In the genomic region with DNA sequence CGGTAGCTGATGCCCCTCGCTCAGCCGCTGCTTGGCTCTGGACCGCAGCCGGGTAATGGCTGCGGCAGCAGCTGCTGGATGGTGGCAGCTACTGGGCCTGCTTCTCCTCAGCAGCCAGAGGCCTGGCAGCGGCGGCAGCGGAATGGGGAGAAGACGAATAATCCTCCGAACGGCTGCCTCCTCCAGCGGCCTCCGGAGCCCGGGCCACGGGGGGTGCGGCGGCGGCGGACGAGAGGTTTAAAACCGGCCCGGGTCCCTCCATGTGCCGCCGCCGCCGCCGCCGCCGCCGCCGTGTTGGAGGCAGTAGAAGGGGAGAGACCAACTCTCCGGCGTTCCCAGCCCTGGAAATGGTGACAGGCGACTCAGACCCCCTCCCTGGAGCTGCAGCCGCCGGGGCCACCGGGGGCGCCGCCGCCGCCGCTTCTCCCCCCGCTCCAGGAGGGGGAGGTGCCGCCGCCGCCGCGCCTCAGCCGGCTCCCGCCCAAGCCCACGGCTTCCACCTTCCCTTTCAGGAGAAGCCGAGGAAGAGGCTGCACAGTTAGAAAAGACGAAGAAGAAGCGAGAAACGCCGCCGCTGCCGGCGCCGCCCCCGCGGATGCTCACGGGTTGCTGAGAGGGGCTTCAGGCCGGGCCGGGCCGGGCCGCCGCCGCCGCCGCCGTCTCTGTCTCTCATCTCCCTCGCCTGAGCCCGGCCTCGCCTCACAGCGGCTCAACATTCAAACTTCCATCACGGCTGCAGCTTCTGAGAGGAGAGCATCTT, we compare ENCODE assay signal across 8 cellular contexts.
A peak's percentile ranks its signal among the peaks of the same experiment; 100 is the strongest.
DNase-seq lines count a peak whose midpoint lies in the region; ATAC-seq and TF ChIP-seq lines count a peak whose summit lies in the region.

No MANE protein-coding gene starts in this region.

- H3K36me3 ChIP-seq in cardiac muscle cell, result no peaks in the 10 kb centered on the region

- H3K27ac ChIP-seq in cardiac muscle cell, result peak overlapping the region; percentile 77

- H3K4me1 Mint-ChIP-seq in osteocyte (ENCODE audit: unreplicated experiment), result peaks cover 11% of the 10 kb centered on the region

- peaks cover 45% of the 10 kb centered on the region for H3K27me3 Mint-ChIP-seq in osteocyte (ENCODE audit: unreplicated experiment)

- peaks cover 6% of the 10 kb centered on the region for H3K4me1 ChIP-seq in cardiac muscle cell (ENCODE audit: low read depth)

- peak overlapping the region; percentile 87 for H3K4me3 Mint-ChIP-seq in osteocyte (ENCODE audit: unreplicated experiment)

- H3K27ac Mint-ChIP-seq in osteocyte (ENCODE audit: unreplicated experiment), result peak overlapping the region; percentile 88

- no peaks in the 10 kb centered on the region for H3K27me3 ChIP-seq in cardiac muscle cell

- no peak for ATAC-seq in HG03025 (IDR thresholded peaks at IDR 0.05; ENCODE audit: low FRiP score, unreplicated experiment)

- H3K9me3 Mint-ChIP-seq in osteocyte (ENCODE audit: unreplicated experiment), result no peaks in the 10 kb centered on the region

- no peaks in the 10 kb centered on the region for H3K36me3 Mint-ChIP-seq in osteocyte (ENCODE audit: unreplicated experiment)

- DNase-seq in stimulated activated CD4-positive, alpha-beta T cell treated with anti-CD3 and anti-CD28 coated beads, Interleukin-12 subunit alpha, Interleukin-12 subunit beta, amount 100 ng/mL, for 4 hours, result peak; percentile 18
- no peak for DNase-seq in stimulated activated CD4-positive, alpha-beta T cell treated with anti-CD3 and anti-CD28 coated beads, Interleukin-1b, Interleukin-23, amount 100 ng/mL, for 48 hours
- DNase-seq in NCI-H82 treated with DMSO at 0.1 percent for 48 hours (lab: John Stamatoyannopoulos, UW; ENCODE audit: unreplicated experiment) (peak; percentile 62), cardiac muscle cell (ENCODE audit: low read depth in 1 of 2, low spot score in 1 of 2) (peak; percentile 50 to 67), osteocyte (ENCODE audit: extremely low spot score, unreplicated experiment) (peak; percentile 87), COLO829 (ENCODE audit: low spot score) (no peak)
- DNase-seq in activated naive CD4-positive, alpha-beta T cell treated with anti-CD3 and anti-CD28 coated beads, Interleukin-2, amount 50 U/mL, for 16 hours, result peak; percentile 19

- peak overlapping the region; percentile 57 for H3K4me3 ChIP-seq in cardiac muscle cell

- TF ChIP-seq CTCF in cardiac muscle cell (IDR thresholded peaks at IDR 0.05; ENCODE audit: low read depth, low read length), result no peak
- TF ChIP-seq CTCF in osteocyte (IDR thresholded peaks at IDR 0.05), result no peak

- no peaks in the 10 kb centered on the region for H3K9me3 ChIP-seq in cardiac muscle cell (ENCODE audit: low read depth)

Comparison
In these comparisons a context has a peak if more than half of its experiments do, and no peak if none do; other contexts are left out.
1. DNase-seq: peak in stimulated activated CD4-positive, alpha-beta T cell treated with anti-CD3 and anti-CD28 coated beads, Interleukin-12 subunit alpha, Interleukin-12 subunit beta, amount 100 ng/mL, for 4 hours (single experiment), NCI-H82 treated with DMSO at 0.1 percent for 48 hours (single experiment), activated naive CD4-positive, alpha-beta T cell treated with anti-CD3 and anti-CD28 coated beads, Interleukin-2, amount 50 U/mL, for 16 hours (single experiment), cardiac muscle cell (2 of 2) and osteocyte (single experiment); none in stimulated activated CD4-positive, alpha-beta T cell treated with anti-CD3 and anti-CD28 coated beads, Interleukin-1b, Interleukin-23, amount 100 ng/mL, for 48 hours (single experiment) and COLO829 (single experiment).